20 cellular contexts compared by ENCODE assay signal in genomic region chr1:113125469-113125868, GRCh38. TPM values are rescaled to one million over a fixed set of nuclear protein-coding genes. Genes with fewer than 3 reads are reported as not detected.
DNase-seq lines count a peak whose midpoint lies in the region; ATAC-seq, FAIRE-seq and TF ChIP-seq lines count a peak whose summit lies in the region.
"Had no signal": no experiment of that assay in that cellular context is flagged by ENCODE, and none has a peak within 500 bp of the region (broad histone marks: within the 10 kb centered on the region; RNA-seq: fewer than 3 reads in every experiment).

No MANE protein-coding gene starts in this region.

- peaks cover 47 to 82% of the 10 kb centered on the region in 2 experiments for H3K36me3 ChIP-seq in HEK293 (ENCODE audit: control insufficient read depth in 2 of 2, insufficient read depth in 1 of 2, low read length in 2 of 2)

- no peak overlapping the region for H3K4me3 Mint-ChIP-seq in activated T-cell treated with anti-CD3 and anti-CD28 coated beads, Interleukin-2, amount 50 U/mL, for 72 hours
- H3K4me3 Mint-ChIP-seq in natural killer cell: no peak overlapping the region
- H3K4me3 Mint-ChIP-seq: CD4-positive, alpha-beta T cell had no signal

- no peak overlapping the region for H3K27ac ChIP-seq in HEK293 (ENCODE audit: extremely low read depth, low read depth, low read length)
- H3K27ac ChIP-seq: 22Rv1, A549, C4-2B, GM23248 had no signal

- FAIRE-seq in frontal cortex (lab: Jason Lieb, UNC): no peak
- FAIRE-seq: A549, D721Med, G401.6, GM12891, GM19239 had no signal

- H3K4me1 Mint-ChIP-seq in activated T-cell treated with anti-CD3 and anti-CD28 coated beads, Interleukin-2, amount 50 U/mL, for 72 hours (ENCODE audit: low read depth): peaks cover 29% of the 10 kb centered on the region
- H3K4me1 Mint-ChIP-seq in natural killer cell: peaks cover 15 to 19% of the 10 kb centered on the region in 2 donors

- peaks cover 8 to 19% of the 10 kb centered on the region in 2 donors for H3K36me3 Mint-ChIP-seq in activated T-cell treated with anti-CD3 and anti-CD28 coated beads, Interleukin-2, amount 50 U/mL, for 72 hours (ENCODE audit: insufficient read depth in 2 of 2)
- peaks cover 23% of the 10 kb centered on the region for H3K36me3 Mint-ChIP-seq in natural killer cell

- TF ChIP-seq CTCF in HEK293 (tag by site-specific recombination; IDR thresholded peaks at IDR 0.05): no peak
- TF ChIP-seq CTCF in natural killer cell (IDR thresholded peaks at IDR 0.05): no peak

- H3K9me3 Mint-ChIP-seq in activated T-cell treated with anti-CD3 and anti-CD28 coated beads, Interleukin-2, amount 50 U/mL, for 72 hours: no peaks in the 10 kb centered on the region
- H3K9me3 Mint-ChIP-seq in natural killer cell: no peaks in the 10 kb centered on the region
- H3K9me3 Mint-ChIP-seq: CD4-positive, alpha-beta T cell had no signal

- DNase-seq in activated CD4-positive, CD25-positive, alpha-beta regulatory T cell treated with anti-CD3 and anti-CD28 coated beads, Interleukin-2, amount 50 U/mL, for 72 hours: no peak
- peak in 1 of 2 donors; percentile 21 for DNase-seq in activated T-cell treated with anti-CD3 and anti-CD28 coated beads, Interleukin-2, amount 50 U/mL, for 72 hours
- DNase-seq in activated T-cell treated with anti-CD3 and anti-CD28 coated beads, Interleukin-2, amount 50 U/mL, for 48 hours: no peak
- DNase-seq in natural killer cell (no peak), frontal cortex (ENCODE audit: low spot score in 2 of 2) (no peak), sciatic nerve (ENCODE audit: low spot score) (no peak)
- DNase-seq: AML-193; Caco-2; CD4-positive, alpha-beta T cell; GM23248 had no signal

- H3K9me3 ChIP-seq in HEK293 (ENCODE audit: control insufficient read depth, insufficient read depth, low read depth, low read length): no peaks in the 10 kb centered on the region
- H3K9me3 ChIP-seq: A549, Caco-2, HAP-1 had no signal

- no peak overlapping the region for H3K4me3 ChIP-seq in HEK293 (ENCODE audit: low read depth, low read length)
- H3K4me3 ChIP-seq: A549, GM23248, HAP-1 had no signal

- POLR2A ChIA-PET in HEK293 (lab: Yijun Ruan, JAX): no interaction called here

- peak overlapping the region; percentile 77 for H3K27ac Mint-ChIP-seq in activated T-cell treated with anti-CD3 and anti-CD28 coated beads, Interleukin-2, amount 50 U/mL, for 72 hours
- peak overlapping the region; percentile 29 to 70 for H3K27ac Mint-ChIP-seq in natural killer cell
- H3K27ac Mint-ChIP-seq: CD4-positive, alpha-beta T cell had no signal

- intact Hi-C loops in natural killer cell (cut with micrococcal nuclease): no loop called here
- intact Hi-C loops in sciatic nerve (cut with DNase I): no loop called here

- no peaks in the 10 kb centered on the region for H3K27me3 Mint-ChIP-seq in activated T-cell treated with anti-CD3 and anti-CD28 coated beads, Interleukin-2, amount 50 U/mL, for 72 hours (ENCODE audit: low read depth)
- no peaks in the 10 kb centered on the region for H3K27me3 Mint-ChIP-seq in natural killer cell (ENCODE audit: low read depth in 2 of 2)
- H3K27me3 Mint-ChIP-seq: CD4-positive, alpha-beta T cell had no signal

- no peaks in the 10 kb centered on the region for H3K4me1 ChIP-seq in HEK293 (ENCODE audit: control insufficient read depth, insufficient read depth, low read length)
- H3K4me1 ChIP-seq: A549, Caco-2, HAP-1 had no signal

- CTCF ChIA-PET in HEK293 (lab: Yijun Ruan, JAX): no interaction called here

- peak; percentile 38 to 61 for ATAC-seq in activated CD4-positive, CD25-positive, alpha-beta regulatory T cell treated with anti-CD3 and anti-CD28 coated beads, Interleukin-2, amount 50 U/mL, for 24 hours
- ATAC-seq in activated T-cell treated with anti-CD3 and anti-CD28 coated beads, Interleukin-2, amount 50 U/mL, for 72 hours (replicated peaks in 1 of 2): peak; percentile 82 to 92
- no peak for ATAC-seq in natural killer cell
- ATAC-seq in sciatic nerve: no peak
- ATAC-seq: A549 had no signal

TF ChIP-seq in HEK293, 187 proteins besides CTCF, POLR2A, EP300 and RAD21:
- peak; percentile 81 for TF ChIP-seq SCRT2 (tag by site-specific recombination; IDR thresholded peaks at IDR 0.05)
- no peak for TF ChIP-seq INSM2 (tag by site-specific recombination; IDR thresholded peaks at IDR 0.05)
- no peak for TF ChIP-seq ELK4 (IDR thresholded peaks at IDR 0.05; ENCODE audit: borderline replicate concordance, low read depth, low read length)
- no peak for TF ChIP-seq ZNF423 (tag by site-specific recombination; IDR thresholded peaks at IDR 0.05)

RNA-seq across cellular contexts. Expression of gene LRIG2, which starts 52.5 kb away (rescaled TPM):
- 10 to 100 TPM; 11.5 to 14.7 TPM for total RNA-seq in activated T-cell treated with anti-CD3 and anti-CD28 coated beads, Interleukin-2, amount 50 U/mL, for 72 hours
- total RNA-seq in natural killer cell (10 to 100 TPM; 20.2 to 28.5 (median 23.7) TPM), frontal cortex (28.1 TPM), sciatic nerve (24.6 TPM)

Comparison
In these comparisons a context has a peak if more than half of its experiments do, and no peak if none do; other contexts are left out.
1. ATAC-seq: peak in activated CD4-positive, CD25-positive, alpha-beta regulatory T cell treated with anti-CD3 and anti-CD28 coated beads, Interleukin-2, amount 50 U/mL, for 24 hours (2 of 2) and activated T-cell treated with anti-CD3 and anti-CD28 coated beads, Interleukin-2, amount 50 U/mL, for 72 hours (2 of 2); none in natural killer cell (0 of 3) and sciatic nerve (single experiment).